ENCODE assay signal across 9 cellular contexts in the genomic region with DNA sequence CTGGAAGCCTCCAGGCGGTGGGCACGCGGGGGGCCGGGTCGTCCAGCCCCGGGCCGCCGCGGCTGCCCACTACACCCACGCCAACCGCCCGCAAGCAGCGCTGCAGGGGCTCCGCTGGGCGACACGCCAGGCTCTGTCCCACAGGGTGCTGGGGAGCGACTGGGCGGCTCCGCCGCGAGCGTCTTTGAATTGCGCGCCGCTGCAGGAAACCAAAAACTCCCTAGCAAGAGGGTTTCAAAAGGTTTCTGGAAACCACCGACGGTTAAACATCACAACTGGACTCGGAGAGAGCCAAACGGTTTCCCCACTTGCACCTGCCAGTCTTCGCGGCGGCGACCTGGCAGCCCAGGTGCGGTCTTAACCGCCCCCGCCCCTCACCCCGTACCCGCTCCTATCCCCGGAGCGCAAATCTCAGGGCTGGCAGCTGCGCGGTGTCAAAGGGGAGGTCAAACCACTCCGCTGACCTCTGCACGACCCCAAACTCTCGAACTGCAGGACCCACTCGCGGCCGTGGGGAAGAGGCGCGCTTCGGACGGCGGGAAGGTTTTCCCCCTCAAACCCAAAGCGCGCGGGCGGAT. TPM values are rescaled to one million over a fixed set of nuclear protein-coding genes. Genes with fewer than 3 reads are reported as not detected.
DNase-seq lines count a peak whose midpoint lies in the region; ATAC-seq and TF ChIP-seq lines count a peak whose summit lies in the region.
"Had no signal": no experiment of that assay in that cellular context is flagged by ENCODE, and none has a peak within 500 bp of the region (broad histone marks: within the 10 kb centered on the region; RNA-seq: fewer than 3 reads in every experiment).

No MANE protein-coding gene starts in this region.

- WGBS in IMR-90 (ENCODE audit: extremely low coverage in 2 of 2, insufficient read length in 1 of 2), 2 experiments: 3% methylated on average over 17 of the region's 57 CpGs; no CpG with 5 or more reads in 1 of the 2 experiments
- WGBS in esophagus muscularis mucosa: 0% methylated on average over 14 of the region's 57 CpGs

- in situ Hi-C loops in IMR-90 (cut with MboI; ENCODE audit: low sequenced_read_pairs): no loop called here

- DNase-seq in GM06990 (ENCODE audit: extremely low read depth, insufficient read length) (peak; percentile 82), IMR-90 (no peak), esophagus muscularis mucosa (ENCODE audit: extremely low spot score) (no peak), osteoblast (ENCODE audit: insufficient read length, low spot score, missing footprints) (peak; percentile 67), T1000 (lab: John Stamatoyannopoulos, UW) (no peak), HK-2 (ENCODE audit: unreplicated experiment) (no peak)
- DNase-seq in activated CD8-positive, alpha-beta memory T cell treated with anti-CD3 and anti-CD28 coated beads, Interleukin-2, amount 10 ng/mL, durations not matched to agents 7 days and 5 days: peak; percentile 75

- H2BK15ac ChIP-seq in IMR-90 (ENCODE audit: low read depth, low read length): no peak overlapping the region

- no peak overlapping the region for H4K91ac ChIP-seq in IMR-90 (ENCODE audit: insufficient read depth, low read depth, low read length)

- H3K4me2 ChIP-seq in IMR-90 (ENCODE audit: low read depth, low read length): no peak overlapping the region; the same call in 1 of the 2 replicates
- H3K4me2 ChIP-seq in osteoblast (ENCODE audit: insufficient read depth, low read length): no peak overlapping the region

- H3K27ac ChIP-seq in IMR-90 (ENCODE audit: insufficient read depth, low read length) (no peak overlapping the region), esophagus muscularis mucosa (replicated peaks in 1 of 4) (peak overlapping the region in 3 of 4 donors; percentile 49 to 61 (median 55)), osteoblast (ENCODE audit: low read depth, low read length) (no peak overlapping the region)

- no peak overlapping the region for H2BK20ac ChIP-seq in IMR-90 (ENCODE audit: low read depth, low read length)

- no peak overlapping the region for H3K56ac ChIP-seq in IMR-90 (ENCODE audit: extremely low read depth, insufficient read depth, low read length)

- H3K9me1 ChIP-seq in IMR-90 (ENCODE audit: insufficient read depth, low read length): no peaks in the 10 kb centered on the region

- H4K5ac ChIP-seq in IMR-90 (ENCODE audit: low read depth, low read length): no peak overlapping the region

- no peaks in the 10 kb centered on the region for H3K79me1 ChIP-seq in IMR-90 (ENCODE audit: low read depth in 1 of 2, low read length in 2 of 2)

- H3K9me3 ChIP-seq in IMR-90 (ENCODE audit: control insufficient read depth, insufficient read depth, low read length) (no peaks in the 10 kb centered on the region), esophagus muscularis mucosa (no peaks in the 10 kb centered on the region), osteoblast (ENCODE audit: low read depth, low read length) (no peaks in the 10 kb centered on the region)

- no peak overlapping the region for H3K14ac ChIP-seq in IMR-90 (replicated peaks; ENCODE audit: low read depth, low read length)

- H3K18ac ChIP-seq in IMR-90 (ENCODE audit: low read depth, low read length): no peak overlapping the region

- H3K27me3 ChIP-seq in GM06990 (replicated peaks; ENCODE audit: control insufficient read depth, insufficient read depth, low read length) (no peaks in the 10 kb centered on the region; the same call in 1 of the 2 replicates), IMR-90 (ENCODE audit: control insufficient read depth, insufficient read depth, low read length) (peaks cover 55% of the 10 kb centered on the region), esophagus muscularis mucosa (peaks cover 0 to 59% (median 2%) of the 10 kb centered on the region in 4 donors), osteoblast (ENCODE audit: insufficient read depth, low read length) (peaks cover 51% of the 10 kb centered on the region)

- no peak overlapping the region for H3K9ac ChIP-seq in IMR-90 (ENCODE audit: low read depth, low read length)

- H3K4me1 Mint-ChIP-seq in activated CD8-positive, alpha-beta memory T cell treated with anti-CD3 and anti-CD28 coated beads, Interleukin-2, amount 10 ng/mL, durations not matched to agents 7 days and 5 days: peaks cover 39% of the 10 kb centered on the region

- TF ChIP-seq RAD21 in IMR-90 (IDR thresholded peaks at IDR 0.05; ENCODE audit: low read length): no peak

- no peak overlapping the region for H2AK9ac ChIP-seq in IMR-90 (replicated peaks; ENCODE audit: low read depth, low read length, poor library complexity)

- CTCF ChIA-PET in IMR-90 (lab: Yijun Ruan, JAX): no interaction called here
- CTCF ChIA-PET in activated CD8-positive, alpha-beta memory T cell treated with anti-CD3 and anti-CD28 coated beads, Interleukin-2, amount 10 ng/mL, durations not matched to agents 7 days and 5 days (lab: Charles Lee): interaction anchor here (0.9 to 1.4 kb wide), 4 partner anchors 15 to 262 kb away, joined by 3 to 4 read pairs (median 4); no protein-coding TSS in a partner anchor

- H3K79me2 ChIP-seq in osteoblast (ENCODE audit: insufficient read depth, low read length): no peaks in the 10 kb centered on the region

- no peak overlapping the region for H4K8ac ChIP-seq in IMR-90 (ENCODE audit: low read depth in 2 of 2, low read length in 2 of 2)

- H3K27me3 Mint-ChIP-seq in activated CD8-positive, alpha-beta memory T cell treated with anti-CD3 and anti-CD28 coated beads, Interleukin-2, amount 10 ng/mL, durations not matched to agents 7 days and 5 days: peaks cover 17% of the 10 kb centered on the region

- no peak for TF ChIP-seq EP300 in esophagus muscularis mucosa (IDR thresholded peaks at IDR 0.05)

- H2BK120ac ChIP-seq in IMR-90 (ENCODE audit: low read depth, low read length): no peak overlapping the region

- H3K36me3 Mint-ChIP-seq in activated CD8-positive, alpha-beta memory T cell treated with anti-CD3 and anti-CD28 coated beads, Interleukin-2, amount 10 ng/mL, durations not matched to agents 7 days and 5 days: peaks cover 43% of the 10 kb centered on the region

- H3K23ac ChIP-seq in IMR-90 (ENCODE audit: low read depth, low read length): no peak overlapping the region

- BruUV-seq in IMR-90 (replicated peaks; lab: Mats Ljungman, UMichigan): no TSS peak

- H2BK5ac ChIP-seq in IMR-90 (ENCODE audit: low read depth, low read length, poor library complexity, severe bottlenecking): no peak overlapping the region

- dilution Hi-C loops in IMR-90 (cut with HindIII; ENCODE audit: low sequenced_read_pairs, unreplicated experiment): no loop called here

- POLR2A ChIA-PET in IMR-90 (lab: Charles Lee; ENCODE audit: unreplicated experiment): no interaction called here

- H3K9me3 Mint-ChIP-seq in activated CD8-positive, alpha-beta memory T cell treated with anti-CD3 and anti-CD28 coated beads, Interleukin-2, amount 10 ng/mL, durations not matched to agents 7 days and 5 days (ENCODE audit: low read depth): no peaks in the 10 kb centered on the region

- peak overlapping the region; percentile 64 for H3K4me3 ChIP-seq in GM06990 (replicated peaks; ENCODE audit: low read depth, low read length)
- H3K4me3 ChIP-seq in IMR-90 (ENCODE audit: insufficient read depth, low read depth, low read length): no peak overlapping the region
- peak overlapping the region; percentile 53 to 64 (median 58) for H3K4me3 ChIP-seq in esophagus muscularis mucosa
- no peak overlapping the region for H3K4me3 ChIP-seq in osteoblast (ENCODE audit: insufficient read depth, low read length)

- no peak for TF ChIP-seq POLR2A in IMR-90 (IDR thresholded peaks at IDR 0.05; ENCODE audit: low read depth, low read length)
- no peak for TF ChIP-seq POLR2A in esophagus muscularis mucosa (IDR thresholded peaks at IDR 0.05; ENCODE audit: low read depth)

- H2AK5ac ChIP-seq in IMR-90 (ENCODE audit: low read depth, low read length): no peak overlapping the region

- H3K4me1 ChIP-seq in IMR-90 (ENCODE audit: control insufficient read depth, insufficient read depth, low read length) (peaks cover 1% of the 10 kb centered on the region; the same call in 1 of the 2 replicates), esophagus muscularis mucosa (peaks cover 19 to 63% (median 57%) of the 10 kb centered on the region in 4 donors), osteoblast (ENCODE audit: insufficient read depth, low read length) (no peaks in the 10 kb centered on the region)

- intact Hi-C loops in IMR-90 (cut with micrococcal nuclease): no loop called here
- intact Hi-C loops in esophagus muscularis mucosa (cut with DNase I): loop anchor here (10.0 kb wide), 1 partner anchor 192 kb away; no protein-coding TSS in a partner anchor

- peak overlapping the region; percentile 95 for H3K27ac Mint-ChIP-seq in activated CD8-positive, alpha-beta memory T cell treated with anti-CD3 and anti-CD28 coated beads, Interleukin-2, amount 10 ng/mL, durations not matched to agents 7 days and 5 days

- TF ChIP-seq CTCF in GM06990 (IDR thresholded peaks at IDR 0.05; ENCODE audit: insufficient read depth, low read length, poor library complexity, severe bottlenecking) (no peak), IMR-90 (conservative IDR thresholded peaks at IDR 0.05; ENCODE audit: low read depth, low read length) (no peak), esophagus muscularis mucosa (IDR thresholded peaks at IDR 0.05) (no peak), osteoblast (IDR thresholded peaks at IDR 0.05; ENCODE audit: extremely low read depth, low read depth, low read length) (no peak)

- H3K4ac ChIP-seq in IMR-90 (ENCODE audit: low read depth, low read length): no peak overlapping the region

- H4K20me1 ChIP-seq in IMR-90 (ENCODE audit: insufficient read depth, low read length): no peaks in the 10 kb centered on the region
- H4K20me1 ChIP-seq in osteoblast (ENCODE audit: insufficient read depth, low read length): no peaks in the 10 kb centered on the region

- H3K4me3 Mint-ChIP-seq in activated CD8-positive, alpha-beta memory T cell treated with anti-CD3 and anti-CD28 coated beads, Interleukin-2, amount 10 ng/mL, durations not matched to agents 7 days and 5 days: peak overlapping the region; percentile 92

- H2AFZ ChIP-seq in IMR-90 (replicated peaks; ENCODE audit: low read length, poor library complexity) (peak overlapping the region; percentile 68), osteoblast (ENCODE audit: low read length) (no peak overlapping the region)

- H3K36me3 ChIP-seq in GM06990 (ENCODE audit: control insufficient read depth, insufficient read depth, low read length) (peaks cover 2% of the 10 kb centered on the region; the same call in 1 of the 2 replicates), IMR-90 (ENCODE audit: control insufficient read depth, insufficient read depth, low read length) (no peaks in the 10 kb centered on the region), esophagus muscularis mucosa (no peaks in the 10 kb centered on the region), osteoblast (ENCODE audit: insufficient read depth, low read length) (no peaks in the 10 kb centered on the region)

- ATAC-seq in GM21447 (IDR thresholded peaks at IDR 0.05; ENCODE audit: unreplicated experiment) (peak; percentile 52), IMR-90 (ENCODE audit: low read depth) (no peak)
- ATAC-seq in activated CD8-positive, alpha-beta memory T cell treated with anti-CD3 and anti-CD28 coated beads, Interleukin-2, amount 10 ng/mL, durations not matched to agents 7 days and 5 days: peak; percentile 35

RNA-seq across cellular contexts. Expression of gene CXCR4, which starts 1.0 kb away (rescaled TPM):
- not detected in 2 replicates for total RNA-seq in IMR-90 (2012; rRNA removed)
- not detected in 2 replicates for polyA plus RNA-seq in IMR-90 (2012; rRNA removed)
- polyA plus RNA-seq in IMR-90 (2012; cell fraction: cytosol; rRNA removed): not detected in 2 replicates
- not detected in 2 replicates for polyA plus RNA-seq in IMR-90 (2012; cell fraction: nucleus; rRNA removed; ENCODE audit: low replicate concordance)
- 100 to 1,000 TPM; 133 to 160 TPM for total RNA-seq in activated CD8-positive, alpha-beta memory T cell treated with anti-CD3 and anti-CD28 coated beads, Interleukin-2, amount 10 ng/mL, durations not matched to agents 7 days and 5 days
- total RNA-seq in esophagus muscularis mucosa: 10 to 100 TPM in 1 of 4 donors, 1 to 10 TPM in 3; 4.2 to 11.8 (median 5.6) TPM
- total RNA-seq in osteoblast: under 0.01 TPM in 2 replicates
- total RNA-seq: RPMI7951 had no signal

Comparison
In these comparisons a context has a peak if more than half of its experiments do, and no peak if none do; other contexts are left out.
1. DNase-seq: peak in GM06990 (single experiment), activated CD8-positive, alpha-beta memory T cell treated with anti-CD3 and anti-CD28 coated beads, Interleukin-2, amount 10 ng/mL, durations not matched to agents 7 days and 5 days (single experiment) and osteoblast (single experiment); none in IMR-90 (single experiment), esophagus muscularis mucosa (single experiment), T1000 (single experiment) and HK-2 (single experiment).
2. H3K4me3 ChIP-seq: peak in GM06990 (single experiment) and esophagus muscularis mucosa (4 of 4); none in IMR-90 (single experiment) and osteoblast (single experiment).
3. H3K27ac ChIP-seq: peak in esophagus muscularis mucosa (3 of 4); none in IMR-90 (single experiment) and osteoblast (single experiment).
4. RNA of gene CXCR4, which starts 1.0 kb away (total RNA-seq): 133 to 160 TPM in activated CD8-positive, alpha-beta memory T cell treated with anti-CD3 and anti-CD28 coated beads, Interleukin-2, amount 10 ng/mL, durations not matched to agents 7 days and 5 days; 4.2 to 11.8 TPM in esophagus muscularis mucosa, not detected in IMR-90 and under 0.01 TPM in osteoblast; every median in the first group is over 10 times any median in the second.